10 cellular contexts compared by ENCODE assay signal in genomic region chr2:219661197-219661954, GRCh38. TPM values are rescaled to one million over a fixed set of nuclear protein-coding genes. Genes with fewer than 3 reads are reported as not detected.
DNase-seq lines count a peak whose midpoint lies in the region; ATAC-seq, FAIRE-seq and TF ChIP-seq lines count a peak whose summit lies in the region.
"Had no signal": no experiment of that assay in that cellular context is flagged by ENCODE, and none has a peak within 500 bp of the region (broad histone marks: within the 10 kb centered on the region; RNA-seq: fewer than 3 reads in every experiment).

No MANE protein-coding gene starts in this region.

- ATAC-seq in GM19438 (IDR thresholded peaks at IDR 0.05; ENCODE audit: low read depth, unreplicated experiment) (peak; percentile 94), HG03039 (IDR thresholded peaks at IDR 0.05; ENCODE audit: unreplicated experiment) (peak; percentile 87)
- ATAC-seq in natural killer cell treated with Interleukin-12 subunit alpha and Interleukin-12 subunit beta and Interleukin-15 and Interleukin-18, amount 100 ng/mL, for 72 hours = no peak

- intact Hi-C loops in activated CD4-positive, alpha-beta memory T cell treated with anti-CD3 and anti-CD28 coated beads for 36 hours (cut with micrococcal nuclease) = no loop called here

- no peak overlapping the region for H2AFZ ChIP-seq in astrocyte (ENCODE audit: low read depth, low read length)

- no peak for FAIRE-seq in astrocyte (lab: Jason Lieb, UNC)

- no peaks in the 10 kb centered on the region for H3K36me3 ChIP-seq in CD8-positive, alpha-beta memory T cell (ENCODE audit: insufficient read depth, low read length)
- H3K36me3 ChIP-seq in astrocyte (ENCODE audit: insufficient read depth, low read length) = no peaks in the 10 kb centered on the region

- peaks cover 7 to 18% (median 11%) of the 10 kb centered on the region in 5 donors for H3K9me3 Mint-ChIP-seq in CD8-positive, alpha-beta memory T cell
- H3K9me3 Mint-ChIP-seq in astrocyte (ENCODE audit: unreplicated experiment) = peaks cover 3% of the 10 kb centered on the region
- H3K9me3 Mint-ChIP-seq in activated CD4-positive, alpha-beta memory T cell treated with anti-CD3 and anti-CD28 coated beads for 36 hours = peaks cover 12% of the 10 kb centered on the region
- no peaks in the 10 kb centered on the region for H3K9me3 Mint-ChIP-seq in natural killer cell treated with Interleukin-12 subunit alpha and Interleukin-12 subunit beta and Interleukin-15 and Interleukin-18, amount 100 ng/mL, for 72 hours

- H3K27me3 ChIP-seq in CD8-positive, alpha-beta memory T cell (ENCODE audit: insufficient read depth, low read length, poor library complexity, severe bottlenecking) = peaks cover 3% of the 10 kb centered on the region
- no peaks in the 10 kb centered on the region for H3K27me3 ChIP-seq in astrocyte (ENCODE audit: insufficient read depth, low read length)

- H3K9ac ChIP-seq in astrocyte (ENCODE audit: low read length) = peak overlapping the region; percentile 57

- H3K4me2 ChIP-seq in astrocyte (ENCODE audit: low read length) = peak overlapping the region; percentile 75

- no peak overlapping the region for H3K27ac Mint-ChIP-seq in CD8-positive, alpha-beta memory T cell
- peak overlapping the region; percentile 88 for H3K27ac Mint-ChIP-seq in astrocyte (ENCODE audit: unreplicated experiment)
- no peak overlapping the region for H3K27ac Mint-ChIP-seq in activated CD4-positive, alpha-beta memory T cell treated with anti-CD3 and anti-CD28 coated beads for 36 hours
- H3K27ac Mint-ChIP-seq in natural killer cell treated with Interleukin-12 subunit alpha and Interleukin-12 subunit beta and Interleukin-15 and Interleukin-18, amount 100 ng/mL, for 72 hours = no peak overlapping the region
- H3K27ac Mint-ChIP-seq: WTC11 had no signal

- H3K79me2 ChIP-seq in astrocyte (ENCODE audit: insufficient read depth, low read length) = no peaks in the 10 kb centered on the region

- peaks cover 18 to 57% of the 10 kb centered on the region in 2 donors for H3K27me3 Mint-ChIP-seq in CD8-positive, alpha-beta memory T cell
- peaks cover 4% of the 10 kb centered on the region for H3K27me3 Mint-ChIP-seq in astrocyte (ENCODE audit: low read depth, unreplicated experiment)
- H3K27me3 Mint-ChIP-seq in activated CD4-positive, alpha-beta memory T cell treated with anti-CD3 and anti-CD28 coated beads for 36 hours = peaks cover 25% of the 10 kb centered on the region
- H3K27me3 Mint-ChIP-seq in natural killer cell treated with Interleukin-12 subunit alpha and Interleukin-12 subunit beta and Interleukin-15 and Interleukin-18, amount 100 ng/mL, for 72 hours = peaks cover 20 to 44% of the 10 kb centered on the region in 2 donors

- no peak for TF ChIP-seq CTCF in astrocyte (IDR thresholded peaks at IDR 0.05; ENCODE audit: insufficient read depth, low read depth, low read length)

- DNase-seq in CD8-positive, alpha-beta memory T cell = no peak
- DNase-seq in astrocyte (ENCODE audit: low read depth) (peak; percentile 64), superior temporal gyrus (ENCODE audit: extremely low spot score) (no peak)
- no peak for DNase-seq in activated CD4-positive, alpha-beta memory T cell treated with anti-CD3 and anti-CD28 coated beads for 36 hours
- no peak for DNase-seq in stimulated activated CD4-positive, alpha-beta T cell treated with anti-CD3 and anti-CD28 coated beads, Interleukin-2, amount 100 ng/mL, for 48 hours
- DNase-seq in natural killer cell treated with Interleukin-12 subunit alpha and Interleukin-12 subunit beta and Interleukin-15 and Interleukin-18, amount 100 ng/mL, for 72 hours (ENCODE audit: low spot score) = no peak
- DNase-seq: NCI-H446 had no signal

- H3K4me3 Mint-ChIP-seq in CD8-positive, alpha-beta memory T cell = no peak overlapping the region
- H3K4me3 Mint-ChIP-seq in astrocyte (ENCODE audit: unreplicated experiment) = peak overlapping the region; percentile 66
- H3K4me3 Mint-ChIP-seq in activated CD4-positive, alpha-beta memory T cell treated with anti-CD3 and anti-CD28 coated beads for 36 hours = no peak overlapping the region
- H3K4me3 Mint-ChIP-seq in natural killer cell treated with Interleukin-12 subunit alpha and Interleukin-12 subunit beta and Interleukin-15 and Interleukin-18, amount 100 ng/mL, for 72 hours = no peak overlapping the region
- H3K4me3 Mint-ChIP-seq: WTC11 had no signal

- peak overlapping the region; percentile 12 for H3K27ac ChIP-seq in CD8-positive, alpha-beta memory T cell (ENCODE audit: low read depth, low read length)
- peak overlapping the region; percentile 73 for H3K27ac ChIP-seq in astrocyte (ENCODE audit: low read depth, low read length)

- no peaks in the 10 kb centered on the region for H3K4me1 Mint-ChIP-seq in CD8-positive, alpha-beta memory T cell
- H3K4me1 Mint-ChIP-seq in astrocyte (ENCODE audit: low read depth, unreplicated experiment) = peaks cover 33% of the 10 kb centered on the region
- no peaks in the 10 kb centered on the region for H3K4me1 Mint-ChIP-seq in activated CD4-positive, alpha-beta memory T cell treated with anti-CD3 and anti-CD28 coated beads for 36 hours (ENCODE audit: low read depth)
- no peaks in the 10 kb centered on the region for H3K4me1 Mint-ChIP-seq in natural killer cell treated with Interleukin-12 subunit alpha and Interleukin-12 subunit beta and Interleukin-15 and Interleukin-18, amount 100 ng/mL, for 72 hours (ENCODE audit: low read depth in 2 of 2)

- POLR2A ChIA-PET in CD8-positive, alpha-beta memory T cell (lab: Charles Lee) = no interaction called here
- POLR2A ChIA-PET in activated CD4-positive, alpha-beta memory T cell treated with anti-CD3 and anti-CD28 coated beads for 36 hours (lab: Charles Lee) = no interaction called here

- H3K36me3 Mint-ChIP-seq in CD8-positive, alpha-beta memory T cell = no peaks in the 10 kb centered on the region
- no peaks in the 10 kb centered on the region for H3K36me3 Mint-ChIP-seq in astrocyte (ENCODE audit: low read depth, unreplicated experiment)
- H3K36me3 Mint-ChIP-seq in activated CD4-positive, alpha-beta memory T cell treated with anti-CD3 and anti-CD28 coated beads for 36 hours = no peaks in the 10 kb centered on the region
- H3K36me3 Mint-ChIP-seq in natural killer cell treated with Interleukin-12 subunit alpha and Interleukin-12 subunit beta and Interleukin-15 and Interleukin-18, amount 100 ng/mL, for 72 hours = peaks cover 8% of the 10 kb centered on the region

- no peaks in the 10 kb centered on the region for H3K4me1 ChIP-seq in CD8-positive, alpha-beta memory T cell (ENCODE audit: insufficient read depth, low read length)
- H3K4me1 ChIP-seq in astrocyte (ENCODE audit: insufficient read depth, low read length) = peaks cover 34% of the 10 kb centered on the region

- CTCF ChIA-PET in CD8-positive, alpha-beta memory T cell (lab: Charles Lee) = interaction anchor here (1.2 to 1.7 kb wide), 2 partner anchors 18 to 28 kb away, joined by 3 to 4 read pairs; no protein-coding TSS in a partner anchor
- CTCF ChIA-PET in activated CD4-positive, alpha-beta memory T cell treated with anti-CD3 and anti-CD28 coated beads for 36 hours (lab: Charles Lee) = interaction anchor here (0.8 kb wide), 1 partner anchor 20 kb away, joined by 3 read pairs; no protein-coding TSS in a partner anchor

- H4K20me1 ChIP-seq in astrocyte (ENCODE audit: insufficient read depth, low read length) = no peaks in the 10 kb centered on the region

- H3K9me3 ChIP-seq in CD8-positive, alpha-beta memory T cell (ENCODE audit: low read length) = no peaks in the 10 kb centered on the region
- no peaks in the 10 kb centered on the region for H3K9me3 ChIP-seq in astrocyte (ENCODE audit: insufficient read depth, low read depth, low read length)

- no peak overlapping the region for H3K4me3 ChIP-seq in CD8-positive, alpha-beta memory T cell (ENCODE audit: low read length)
- no peak overlapping the region for H3K4me3 ChIP-seq in astrocyte (ENCODE audit: insufficient read depth, low read depth, low read length)

RNA-seq across cellular contexts. Expression of gene SLC4A3, which starts 33.9 kb away (rescaled TPM):
- under 1 TPM in 1 of 2 experiments, not detected in 1; 0.13 TPM for total RNA-seq in CD8-positive, alpha-beta memory T cell
- not detected for polyA plus RNA-seq in CD8-positive, alpha-beta memory T cell
- total RNA-seq in astrocyte = 10.9 and 11.2 TPM in 2 replicates
- total RNA-seq in activated CD4-positive, alpha-beta memory T cell treated with anti-CD3 and anti-CD28 coated beads for 36 hours = not detected
- not detected for total RNA-seq in natural killer cell treated with Interleukin-12 subunit alpha and Interleukin-12 subunit beta and Interleukin-15 and Interleukin-18, amount 100 ng/mL, for 72 hours

Comparison
In these comparisons a context has a peak if more than half of its experiments do, and no peak if none do; other contexts are left out.
1. ATAC-seq: peak in GM19438 (single experiment) and HG03039 (single experiment); none in natural killer cell treated with Interleukin-12 subunit alpha and Interleukin-12 subunit beta and Interleukin-15 and Interleukin-18, amount 100 ng/mL, for 72 hours (0 of 2).
2. RNA of gene SLC4A3, which starts 33.9 kb away (total RNA-seq): 10.9 to 11.2 TPM in astrocyte; not detected in activated CD4-positive, alpha-beta memory T cell treated with anti-CD3 and anti-CD28 coated beads for 36 hours, 0.13 TPM in CD8-positive, alpha-beta memory T cell and not detected in natural killer cell treated with Interleukin-12 subunit alpha and Interleukin-12 subunit beta and Interleukin-15 and Interleukin-18, amount 100 ng/mL, for 72 hours; every median in the first group is over 10 times any median in the second.